ENCODE assay signal across 9 cellular contexts in the genomic region with DNA sequence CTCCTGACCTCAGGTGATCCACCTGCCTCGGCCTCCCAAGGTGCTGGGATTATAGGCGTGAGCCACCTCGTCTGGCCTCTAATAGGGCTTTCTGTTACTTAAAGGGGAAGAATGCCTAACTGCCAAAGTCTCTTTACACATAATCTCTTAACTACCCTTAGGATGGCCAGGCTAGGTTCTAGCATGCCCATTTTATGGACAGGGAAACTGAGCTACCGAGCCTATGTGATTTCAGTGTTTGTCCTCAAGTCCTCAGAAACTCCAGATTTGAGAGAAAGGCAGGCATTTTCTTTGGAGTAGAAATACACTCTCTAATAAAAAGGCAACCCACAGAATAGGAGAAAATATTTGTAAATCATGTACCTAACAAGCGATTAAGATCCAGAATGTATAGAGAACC. TPM values are rescaled to one million over a fixed set of nuclear protein-coding genes. Genes with fewer than 3 reads are reported as not detected.
"Had no signal": no experiment of that assay in that cellular context is flagged by ENCODE, and none has a peak within 500 bp of the region (broad histone marks: within the 10 kb centered on the region; RNA-seq: fewer than 3 reads in every experiment).

No MANE protein-coding gene starts in this region.

- H2AFZ ChIP-seq: GM23338 had no signal

- FAIRE-seq: H1, H54, HTR-8/SVneo had no signal

- ATAC-seq: GM23338 had no signal

- H3K4me3 ChIP-seq: GM23338 had no signal

- H3K4me2 ChIP-seq: GM23338 had no signal

- DNase-seq: H9, HCEC 1CT, KG1 had no signal

RNA-seq across cellular contexts. Expression of gene GLOD5, which starts 12.4 kb away (rescaled TPM):
- total RNA-seq: GM23338, H1, H9, HT-29 had no signal
- polyA plus RNA-seq: GM23338, IgD-negative memory B cell had no signal

RNA-seq across cellular contexts. Expression of gene GATA1, which starts 37.2 kb away (rescaled TPM):
- total RNA-seq: GM23338, H1, H9, HT-29 had no signal
- polyA plus RNA-seq: GM23338, IgD-negative memory B cell had no signal
